In genomic region chr1:86913399-86913895, GRCh38 we compare ENCODE assay signal across 8 cellular contexts. TPM values are rescaled to one million over a fixed set of nuclear protein-coding genes. Genes with fewer than 3 reads are reported as not detected.
DNase-seq lines count a peak whose midpoint lies in the region; ATAC-seq and TF ChIP-seq lines count a peak whose summit lies in the region.

No MANE protein-coding gene starts in this region.

- H3K27me3 ChIP-seq in heart left ventricle (no peaks in the 10 kb centered on the region), HUES6 (ENCODE audit: control insufficient read depth, insufficient read depth, low read length) (no peaks in the 10 kb centered on the region), thoracic aorta (replicated peaks; ENCODE audit: insufficient read depth) (no peaks in the 10 kb centered on the region)

- no peak for TF ChIP-seq CTCF in heart left ventricle (IDR thresholded peaks at IDR 0.05)
- TF ChIP-seq CTCF in thoracic aorta (IDR thresholded peaks at IDR 0.05), result no peak

- 0 to 1% (median 0%) methylated on average over 17 of the region's 17 CpGs for WGBS in heart left ventricle, 4 donors

- H3K9me3 ChIP-seq in heart left ventricle (no peaks in the 10 kb centered on the region), HUES6 (ENCODE audit: control insufficient read depth, insufficient read depth, low read depth, low read length) (no peaks in the 10 kb centered on the region), thoracic aorta (no peaks in the 10 kb centered on the region)

- H3K36me3 ChIP-seq in heart left ventricle (peaks cover 0 to 11% (median 3%) of the 10 kb centered on the region in 9 donors), HUES6 (ENCODE audit: control insufficient read depth, insufficient read depth, low read length) (peaks cover 14% of the 10 kb centered on the region), thoracic aorta (no peaks in the 10 kb centered on the region)

- peak overlapping the region; percentile 95 for H3K9ac ChIP-seq in HUES6 (ENCODE audit: low read length)

- DNase-seq in heart left ventricle (peak in 1 of 5 donors; percentile 28), Right ventricle myocardium superior (no peak), T-helper 9 cell (peak; percentile 21), cerebellum (ENCODE audit: low spot score) (peak; percentile 7), midbrain (lab: John Stamatoyannopoulos, UW) (peak; percentile 18), thoracic aorta (ENCODE audit: low spot score) (no peak)

- peak overlapping the region; percentile 87 to 98 (median 96) for H3K27ac ChIP-seq in heart left ventricle
- H3K27ac ChIP-seq in HUES6 (ENCODE audit: low read depth, low read length), result peak overlapping the region; percentile 95
- peak overlapping the region; percentile 75 to 90 for H3K27ac ChIP-seq in thoracic aorta

- intact Hi-C loops in heart left ventricle (cut with DNase I), result loop anchor here in 6 of 10 donors (10.0 kb wide), 3 partner anchors 49 to 421 kb away; partner anchors contain the start of gene SH3GLB1 (in 6 of the 6)
- intact Hi-C loops in Right ventricle myocardium superior (cut with DNase I), result no loop called here

- peaks cover 3 to 43% (median 26%) of the 10 kb centered on the region in 12 donors for H3K4me1 ChIP-seq in heart left ventricle
- H3K4me1 ChIP-seq in HUES6 (ENCODE audit: control insufficient read depth, insufficient read depth, low read length), result peaks cover 9% of the 10 kb centered on the region; the same call in 1 of the 2 replicates
- peaks cover 11 to 33% of the 10 kb centered on the region in 2 donors for H3K4me1 ChIP-seq in thoracic aorta (ENCODE audit: control insufficient read depth in 1 of 2, low read depth in 2 of 2)

- TF ChIP-seq POLR2A in heart left ventricle (IDR thresholded peaks at IDR 0.05), result no peak

- ATAC-seq in heart left ventricle (no peak), Right ventricle myocardium superior (ENCODE audit: poor library complexity) (no peak), thoracic aorta (ENCODE audit: insufficient number of reproducible peaks, low FRiP score, low read depth) (no peak), HG03139 (IDR thresholded peaks at IDR 0.05; ENCODE audit: unreplicated experiment) (no peak)

- H3K4me3 ChIP-seq in heart left ventricle (peak overlapping the region; percentile 60 to 95 (median 78)), HUES6 (ENCODE audit: low read depth, low read length) (peak overlapping the region; percentile 94), thoracic aorta (peak overlapping the region; percentile 84)

RNA-seq across cellular contexts. Expression of gene SELENOF, which starts 0.5 kb away (rescaled TPM):
- total RNA-seq in heart left ventricle, result 100 to 1,000 TPM in 2 of 9 donors, 10 to 100 TPM in 7; 46.8 to 125 (median 76.1) TPM
- 100 to 1,000 TPM in 1 of 2 donors, 10 to 100 TPM in 1; 53.2 to 101 TPM for polyA plus RNA-seq in heart left ventricle
- 69.8 TPM for total RNA-seq in Right ventricle myocardium superior
- total RNA-seq in cerebellum, result 86.6 TPM
- total RNA-seq in thoracic aorta, result 10 to 100 TPM; 68.8 to 94.0 TPM

RNA-seq across cellular contexts. Expression of gene HS2ST1, which starts 1.0 kb away (rescaled TPM):
- total RNA-seq in heart left ventricle, result 10 to 100 TPM in 7 of 9 donors, 1 to 10 TPM in 2; 6.5 to 20.3 (median 14.0) TPM
- 10 to 100 TPM in 1 of 2 donors, 1 to 10 TPM in 1; 3.4 to 11.0 TPM for polyA plus RNA-seq in heart left ventricle
- 10.7 TPM for total RNA-seq in Right ventricle myocardium superior
- 24.8 TPM for total RNA-seq in cerebellum
- total RNA-seq in thoracic aorta, result 10 to 100 TPM in 1 of 2 donors, 1 to 10 TPM in 1; 6.5 to 10.4 TPM

Comparison
In these comparisons a context has a peak if more than half of its experiments do, and no peak if none do; other contexts are left out.
1. DNase-seq: peak in T-helper 9 cell (single experiment), cerebellum (single experiment) and midbrain (single experiment); none in Right ventricle myocardium superior (single experiment) and thoracic aorta (single experiment).
2. Peak in every context shown above with its lines, with median percentiles within 50 percentile points of each other: H3K27ac ChIP-seq and H3K4me3 ChIP-seq.